Comparison of ENCODE assay signal across 8 cellular contexts in the genomic region with DNA sequence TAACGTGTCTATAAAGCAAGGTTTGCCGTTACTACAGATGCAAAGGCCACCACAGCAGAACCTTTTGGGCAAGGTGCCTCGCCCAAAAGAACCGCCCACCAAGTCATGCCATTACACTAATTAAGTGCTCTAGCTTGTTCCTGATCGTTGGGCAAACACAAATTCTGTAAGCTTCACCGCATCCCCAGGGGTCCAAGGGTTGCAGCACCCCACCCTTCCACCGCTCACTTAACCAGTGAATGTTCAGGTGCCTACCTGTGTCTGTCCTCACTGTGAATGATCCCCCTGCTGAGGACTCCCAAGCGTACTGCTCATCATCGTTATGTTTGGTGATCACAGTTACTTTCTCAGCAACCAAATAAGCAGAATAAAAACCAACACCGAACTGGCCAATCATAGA. TPM values are rescaled to one million over a fixed set of nuclear protein-coding genes. Genes with fewer than 3 reads are reported as not detected.
DNase-seq lines count a peak whose midpoint lies in the region; ATAC-seq, FAIRE-seq and TF ChIP-seq lines count a peak whose summit lies in the region.

No MANE protein-coding gene starts in this region.

- no peak for ATAC-seq in HG02885 (IDR thresholded peaks at IDR 0.05; ENCODE audit: poor library complexity, unreplicated experiment)

- DNase-seq in AG04449 (ENCODE audit: low read depth, low spot score) (no peak), HL-60 (ENCODE audit: low read depth in 1 of 2, low spot score in 1 of 2) (peak in 1 of 2 experiments; percentile 15), bronchial epithelial cell (ENCODE audit: low read depth) (no peak), NCI-H526 (lab: John Stamatoyannopoulos, UW) (no peak), NCI-H82 treated with DMSO at 0.1 percent for 48 hours (lab: John Stamatoyannopoulos, UW; ENCODE audit: unreplicated experiment) (no peak), KBM-7 (no peak)

- H3K27ac ChIP-seq in HL-60 (replicated peaks) (peak overlapping the region; percentile 96), muscle layer of colon (ENCODE audit: low read depth, low read length) (no peak overlapping the region)

- no peaks in the 10 kb centered on the region for H3K27me3 ChIP-seq in HL-60 (ENCODE audit: insufficient read depth, poor library complexity, severe bottlenecking)
- H3K27me3 ChIP-seq in bronchial epithelial cell (ENCODE audit: control insufficient read depth, insufficient read depth, low read length) = no peaks in the 10 kb centered on the region
- no peaks in the 10 kb centered on the region for H3K27me3 ChIP-seq in muscle layer of colon (ENCODE audit: control insufficient read depth in 1 of 2, insufficient read depth in 2 of 2, low read length in 2 of 2)

- H3K36me3 ChIP-seq in bronchial epithelial cell (ENCODE audit: control insufficient read depth, insufficient read depth, low read length) (peaks cover 23% of the 10 kb centered on the region), muscle layer of colon (ENCODE audit: insufficient read depth, low read length) (peaks cover 54% of the 10 kb centered on the region)

- CTCF ChIA-PET in AG04449 (lab: Yijun Ruan, JAX) = interaction anchor here (1.2 to 4.2 kb wide), 4 partner anchors 11 to 229 kb away, joined by 3 to 18 read pairs (median 11); no protein-coding TSS in a partner anchor

- peak overlapping the region; percentile 82 for H3K4me3 ChIP-seq in AG04449 (ENCODE audit: low read depth, low read length)
- H3K4me3 ChIP-seq in HL-60 (replicated peaks; ENCODE audit: insufficient read depth, low read length) = peak overlapping the region; percentile 58
- peak overlapping the region; percentile 77 for H3K4me3 ChIP-seq in bronchial epithelial cell (ENCODE audit: low read depth, low read length)
- peak overlapping the region in 1 of 2 donors; percentile 83 for H3K4me3 ChIP-seq in muscle layer of colon (ENCODE audit: low read depth in 1 of 2, low read length in 2 of 2)

- no peaks in the 10 kb centered on the region for H3K9me3 ChIP-seq in muscle layer of colon (ENCODE audit: low read length)

- in situ Hi-C loops in KBM-7 (cut with MboI; ENCODE audit: low pct_unique_long_range_greater_than_20kb, low sequenced_read_pairs) = no loop called here

- no peak for FAIRE-seq in bronchial epithelial cell (lab: Jason Lieb, UNC)

- POLR2A ChIA-PET in AG04449 (lab: Yijun Ruan, JAX) = no interaction called here

- TF ChIP-seq CTCF in AG04449 (IDR thresholded peaks at IDR 0.05; ENCODE audit: insufficient read depth, low read length, missing control alignments) (no peak), HL-60 (IDR thresholded peaks at IDR 0.05; ENCODE audit: insufficient read depth, low read length) (no peak), bronchial epithelial cell (IDR thresholded peaks at IDR 0.05; ENCODE audit: insufficient read depth, low read length, severe bottlenecking) (no peak)

- H3K9ac ChIP-seq in muscle layer of colon (ENCODE audit: low read length) = peak overlapping the region; percentile 98

- peaks cover 37% of the 10 kb centered on the region for H3K4me1 ChIP-seq in muscle layer of colon (ENCODE audit: insufficient read depth, low read length)

RNA-seq across cellular contexts. Expression of a gene that starts 1.3 kb away (rescaled TPM):
- total RNA-seq in bronchial epithelial cell = 140 and 280 TPM in 2 replicates

RNA-seq across cellular contexts. Expression of a gene that starts 54.2 kb away (rescaled TPM):
- 18.9 and 20.0 TPM in 2 replicates for total RNA-seq in bronchial epithelial cell
